Comparison of ENCODE assay signal across 8 cellular contexts in genomic region chr20:4814696-4815252, GRCh38. TPM values are rescaled to one million over a fixed set of nuclear protein-coding genes. Genes with fewer than 3 reads are reported as not detected.
DNase-seq lines count a peak whose midpoint lies in the region; ATAC-seq and TF ChIP-seq lines count a peak whose summit lies in the region.

No MANE protein-coding gene starts in this region.

- H3K4me3 ChIP-seq in GM23338 (no peak overlapping the region), mesenchymal stem cell (ENCODE audit: insufficient read depth in 1 of 2, low read depth in 1 of 2, low read length in 2 of 2) (no peak overlapping the region)

- H3K4me1 ChIP-seq in GM23338 (ENCODE audit: insufficient read depth) (peaks cover 7% of the 10 kb centered on the region), mesenchymal stem cell (ENCODE audit: control insufficient read depth, insufficient read depth, low read depth, low read length) (peaks cover 21% of the 10 kb centered on the region)

- H3K79me1 ChIP-seq in mesenchymal stem cell (replicated peaks; ENCODE audit: low read length, poor library complexity, severe bottlenecking): no peaks in the 10 kb centered on the region

- peaks cover 31% of the 10 kb centered on the region for H3K4me1 Mint-ChIP-seq in GM23338

- no peaks in the 10 kb centered on the region for H3K36me3 ChIP-seq in GM23338 (ENCODE audit: insufficient read depth)
- no peaks in the 10 kb centered on the region for H3K36me3 ChIP-seq in mesenchymal stem cell (ENCODE audit: control insufficient read depth in 1 of 2, insufficient read depth in 2 of 2, low read depth in 1 of 2, low read length in 2 of 2)

- H3K27ac ChIP-seq in GM23338 (ENCODE audit: low read depth): no peak overlapping the region
- no peak overlapping the region for H3K27ac ChIP-seq in mesenchymal stem cell (ENCODE audit: low read length, poor library complexity, severe bottlenecking)

- H4K8ac ChIP-seq in mesenchymal stem cell (ENCODE audit: low read length): no peak overlapping the region

- no peak overlapping the region for H3K4ac ChIP-seq in mesenchymal stem cell (ENCODE audit: low read depth in 1 of 2, low read length in 2 of 2)

- H3K9ac ChIP-seq in mesenchymal stem cell (ENCODE audit: low read length): no peak overlapping the region

- peak overlapping the region; percentile 67 for H2AK5ac ChIP-seq in mesenchymal stem cell (ENCODE audit: low read length, severe bottlenecking)

- ATAC-seq in GM23338: no peak

- H3K27me3 Mint-ChIP-seq in GM23338 (ENCODE audit: insufficient read depth, low read depth, poor library complexity): peaks cover 12% of the 10 kb centered on the region

- H2BK15ac ChIP-seq in mesenchymal stem cell (ENCODE audit: low read depth, poor library complexity, severe bottlenecking): no peak overlapping the region

- H3K4me2 ChIP-seq in GM23338: no peak overlapping the region
- no peak overlapping the region for H3K4me2 ChIP-seq in mesenchymal stem cell (ENCODE audit: low read length, poor library complexity, severe bottlenecking)

- TF ChIP-seq CTCF in GM12872 (IDR thresholded peaks at IDR 0.05; ENCODE audit: insufficient read depth, low read depth, low read length): peak; percentile 36; the same call in 2 of the 3 replicates
- no peak for TF ChIP-seq CTCF in GM23338 (conservative IDR thresholded peaks at IDR 0.05; ENCODE audit: low read depth in 2 of 2)

- H3K9me3 ChIP-seq in mesenchymal stem cell (ENCODE audit: control insufficient read depth, low read length): no peaks in the 10 kb centered on the region

- no peak for DNase-seq in GM23338 (ENCODE audit: low spot score)
- peak; percentile 78 for DNase-seq in NOMO-1 treated with DMSO at 0.1 percent for 48 hours (lab: John Stamatoyannopoulos, UW; ENCODE audit: unreplicated experiment)
- peak; percentile 27 to 40 (median 37) for DNase-seq in activated naive CD4-positive, alpha-beta T cell (lab: John Stamatoyannopoulos, UW)
- DNase-seq in mesenchymal stem cell: no peak
- peak; percentile 78 for DNase-seq in stimulated activated naive CD4-positive, alpha-beta T cell treated with Interleukin-2 at 50 U/mL for 16 hours (lab: John Stamatoyannopoulos, UW)
- DNase-seq in A172 (ENCODE audit: low spot score): no peak
- DNase-seq in dedifferentiated amniotic fluid mesenchymal stem cell (ENCODE audit: extremely low spot score): no peak

- H3F3A ChIP-seq in GM23338 (replicated peaks; ENCODE audit: low read depth): no peaks in the 10 kb centered on the region

- H3K9me2 ChIP-seq in GM23338 (ENCODE audit: insufficient read depth): 0 out of 2 replicates have a peak, but pooled peaks cover 4% of the 10 kb centered on the region

- peaks cover 8% of the 10 kb centered on the region; the same call in 2 of the 3 replicates for H3K36me3 Mint-ChIP-seq in GM23338 (ENCODE audit: low read depth)

- H3K27ac Mint-ChIP-seq in GM23338: peak overlapping the region; percentile 27

- H2BK12ac ChIP-seq in mesenchymal stem cell (ENCODE audit: low read length in 2 of 2): no peak overlapping the region

- H3K27me3 ChIP-seq in GM23338 (ENCODE audit: insufficient read depth) (no peaks in the 10 kb centered on the region), mesenchymal stem cell (ENCODE audit: control insufficient read depth in 1 of 2, insufficient read depth in 1 of 2, low read length in 2 of 2) (peaks cover 5 to 33% of the 10 kb centered on the region in 2 experiments)

- H4K91ac ChIP-seq in mesenchymal stem cell (ENCODE audit: low read length): no peak overlapping the region

- no peaks in the 10 kb centered on the region for H4K20me1 ChIP-seq in GM23338 (replicated peaks; ENCODE audit: insufficient read depth)

- no peak overlapping the region for H3K23ac ChIP-seq in mesenchymal stem cell (ENCODE audit: low read length in 2 of 2)

- no peak overlapping the region for H3K4me3 Mint-ChIP-seq in GM23338

- H2AFZ ChIP-seq in GM23338 (no peak overlapping the region), mesenchymal stem cell (ENCODE audit: low read depth, low read length) (no peak overlapping the region)

- H3K18ac ChIP-seq in mesenchymal stem cell (ENCODE audit: low read depth in 1 of 2, low read length in 2 of 2): no peak overlapping the region

- H3K9me3 Mint-ChIP-seq in GM23338: no peaks in the 10 kb centered on the region; the same call in 2 of the 3 replicates

- no peak overlapping the region for H2BK5ac ChIP-seq in mesenchymal stem cell (ENCODE audit: low read depth, low read length, poor library complexity, severe bottlenecking)

- no peak overlapping the region for H2BK120ac ChIP-seq in mesenchymal stem cell (ENCODE audit: low read depth, low read length)

- WGBS in mesenchymal stem cell: 89% methylated on average over 20 of the region's 20 CpGs

- H3K79me2 ChIP-seq in GM23338 (replicated peaks; ENCODE audit: insufficient read depth): no peaks in the 10 kb centered on the region

- no peak overlapping the region for H3K14ac ChIP-seq in mesenchymal stem cell (ENCODE audit: low read length in 2 of 2)

TF ChIP-seq in GM23338, 12 proteins besides CTCF, POLR2A, EP300 and RAD21 (continues in another document):
- no peak for TF ChIP-seq ZNF114 (CRISPR knock-in tag; IDR thresholded peaks at IDR 0.05)
- TF ChIP-seq ETS1 (IDR thresholded peaks at IDR 0.05): no peak
- no peak for TF ChIP-seq ZNF462 (CRISPR knock-in tag; IDR thresholded peaks at IDR 0.05)
- TF ChIP-seq NANOG (IDR thresholded peaks at IDR 0.05; ENCODE audit: borderline replicate concordance): no peak
- no peak for TF ChIP-seq EZH2 (IDR thresholded peaks at IDR 0.05; ENCODE audit: low read depth, unreplicated experiment)

RNA-seq across cellular contexts. Expression of gene RASSF2, which starts 8.6 kb away (rescaled TPM):
- 10.0 and 10.5 TPM in 2 replicates for total RNA-seq in GM23338 (2014; rRNA removed; shearing (Covaris generic))
- 1.9 and 2.1 TPM in 2 replicates for polyA plus RNA-seq in GM23338 (2016; fragmentation: Nextera tagmentation; extraction: Ambion mirVana)
- 0.19 TPM for polyA plus RNA-seq in mesenchymal stem cell (2013, experiment 1 of 2)
- polyA plus RNA-seq in mesenchymal stem cell (2013, experiment 2 of 2): 0.19 TPM
- total RNA-seq in A172 (2014; rRNA removed; shearing (Covaris generic)): 17.0 and 17.5 TPM in 2 replicates

Comparison
In these comparisons a context has a peak if more than half of its experiments do, and no peak if none do; other contexts are left out.
1. DNase-seq: peak in NOMO-1 treated with DMSO at 0.1 percent for 48 hours (single experiment), activated naive CD4-positive, alpha-beta T cell (4 of 4) and stimulated activated naive CD4-positive, alpha-beta T cell treated with Interleukin-2 at 50 U/mL for 16 hours (single experiment); none in GM23338 (single experiment), mesenchymal stem cell (single experiment), A172 (single experiment) and dedifferentiated amniotic fluid mesenchymal stem cell (single experiment).